Comparison of ENCODE assay signal across 1 cellular context in the genomic region with DNA sequence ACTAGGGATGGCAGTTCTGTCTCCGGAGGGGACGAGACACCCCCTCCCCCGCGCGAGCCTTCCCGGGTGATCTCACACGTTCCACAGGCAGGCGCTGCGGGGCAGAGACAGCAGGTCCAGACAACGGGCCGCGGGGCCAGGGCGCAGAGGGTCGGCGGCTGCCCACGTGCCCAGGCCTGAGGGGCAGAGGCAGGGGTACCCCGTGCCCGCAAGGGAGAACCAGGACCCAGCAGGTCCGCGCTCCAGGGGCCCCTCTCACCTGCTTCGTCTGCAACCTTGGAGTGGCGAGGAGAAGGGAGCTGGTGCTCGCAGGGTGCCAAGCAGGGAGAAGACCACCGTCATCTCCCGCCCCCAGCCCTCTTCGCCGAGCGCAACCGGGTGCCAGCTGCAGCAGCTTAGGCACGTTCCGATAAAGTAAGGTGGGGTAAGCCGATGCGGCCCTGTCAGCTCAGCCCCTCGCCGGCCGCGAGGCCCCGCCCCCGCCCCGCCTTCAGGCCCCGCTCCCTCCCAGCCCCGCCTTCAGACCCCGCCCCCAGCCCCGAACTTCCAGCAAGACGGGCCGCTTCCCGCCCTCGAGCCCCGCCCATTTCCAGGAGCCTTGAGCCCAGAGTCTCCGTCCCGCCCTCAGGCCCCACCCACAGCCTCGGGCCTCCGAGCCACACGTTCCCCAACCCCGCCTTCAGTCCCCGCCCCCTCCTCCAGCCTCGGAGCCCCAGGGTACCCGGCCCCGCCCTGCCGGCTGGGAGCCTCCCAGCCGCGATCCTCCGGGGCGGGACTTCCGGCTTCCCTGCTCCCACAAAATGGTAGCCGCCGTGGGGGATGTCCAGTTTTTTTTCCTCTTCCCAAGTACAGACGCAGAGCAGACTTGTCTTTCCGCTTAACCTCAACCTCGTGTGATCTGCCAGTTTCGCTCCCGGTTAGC.
TF ChIP-seq lines count a peak whose summit lies in the region.

A gene with protein sequence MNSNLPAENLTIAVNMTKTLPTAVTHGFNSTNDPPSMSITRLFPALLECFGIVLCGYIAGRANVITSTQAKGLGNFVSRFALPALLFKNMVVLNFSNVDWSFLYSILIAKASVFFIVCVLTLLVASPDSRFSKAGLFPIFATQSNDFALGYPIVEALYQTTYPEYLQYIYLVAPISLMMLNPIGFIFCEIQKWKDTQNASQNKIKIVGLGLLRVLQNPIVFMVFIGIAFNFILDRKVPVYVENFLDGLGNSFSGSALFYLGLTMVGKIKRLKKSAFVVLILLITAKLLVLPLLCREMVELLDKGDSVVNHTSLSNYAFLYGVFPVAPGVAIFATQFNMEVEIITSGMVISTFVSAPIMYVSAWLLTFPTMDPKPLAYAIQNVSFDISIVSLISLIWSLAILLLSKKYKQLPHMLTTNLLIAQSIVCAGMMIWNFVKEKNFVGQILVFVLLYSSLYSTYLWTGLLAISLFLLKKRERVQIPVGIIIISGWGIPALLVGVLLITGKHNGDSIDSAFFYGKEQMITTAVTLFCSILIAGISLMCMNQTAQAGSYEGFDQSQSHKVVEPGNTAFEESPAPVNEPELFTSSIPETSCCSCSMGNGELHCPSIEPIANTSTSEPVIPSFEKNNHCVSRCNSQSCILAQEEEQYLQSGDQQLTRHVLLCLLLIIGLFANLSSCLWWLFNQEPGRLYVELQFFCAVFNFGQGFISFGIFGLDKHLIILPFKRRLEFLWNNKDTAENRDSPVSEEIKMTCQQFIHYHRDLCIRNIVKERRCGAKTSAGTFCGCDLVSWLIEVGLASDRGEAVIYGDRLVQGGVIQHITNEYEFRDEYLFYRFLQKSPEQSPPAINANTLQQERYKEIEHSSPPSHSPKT (minus strand): TSS at position 416 of the 922 bp plus-strand sequence. CDS start 5,073 bp downstream, outside the sequence.

TF ChIP-seq in WTC11, 78 proteins besides CTCF, POLR2A, EP300 and RAD21 (continued from another document and continues in another):
- TF ChIP-seq, protein P1, sequence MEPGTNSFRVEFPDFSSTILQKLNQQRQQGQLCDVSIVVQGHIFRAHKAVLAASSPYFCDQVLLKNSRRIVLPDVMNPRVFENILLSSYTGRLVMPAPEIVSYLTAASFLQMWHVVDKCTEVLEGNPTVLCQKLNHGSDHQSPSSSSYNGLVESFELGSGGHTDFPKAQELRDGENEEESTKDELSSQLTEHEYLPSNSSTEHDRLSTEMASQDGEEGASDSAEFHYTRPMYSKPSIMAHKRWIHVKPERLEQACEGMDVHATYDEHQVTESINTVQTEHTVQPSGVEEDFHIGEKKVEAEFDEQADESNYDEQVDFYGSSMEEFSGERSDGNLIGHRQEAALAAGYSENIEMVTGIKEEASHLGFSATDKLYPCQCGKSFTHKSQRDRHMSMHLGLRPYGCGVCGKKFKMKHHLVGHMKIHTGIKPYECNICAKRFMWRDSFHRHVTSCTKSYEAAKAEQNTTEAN (CRISPR knock-in tag; IDR thresholded peaks at IDR 0.05): no peak
- TF ChIP-seq ZNF138 (CRISPR knock-in tag; conservative IDR thresholded peaks at IDR 0.05): no peak
- no peak for TF ChIP-seq SMAD4 (CRISPR knock-in tag; IDR thresholded peaks at IDR 0.05)
- TF ChIP-seq, protein P2, sequence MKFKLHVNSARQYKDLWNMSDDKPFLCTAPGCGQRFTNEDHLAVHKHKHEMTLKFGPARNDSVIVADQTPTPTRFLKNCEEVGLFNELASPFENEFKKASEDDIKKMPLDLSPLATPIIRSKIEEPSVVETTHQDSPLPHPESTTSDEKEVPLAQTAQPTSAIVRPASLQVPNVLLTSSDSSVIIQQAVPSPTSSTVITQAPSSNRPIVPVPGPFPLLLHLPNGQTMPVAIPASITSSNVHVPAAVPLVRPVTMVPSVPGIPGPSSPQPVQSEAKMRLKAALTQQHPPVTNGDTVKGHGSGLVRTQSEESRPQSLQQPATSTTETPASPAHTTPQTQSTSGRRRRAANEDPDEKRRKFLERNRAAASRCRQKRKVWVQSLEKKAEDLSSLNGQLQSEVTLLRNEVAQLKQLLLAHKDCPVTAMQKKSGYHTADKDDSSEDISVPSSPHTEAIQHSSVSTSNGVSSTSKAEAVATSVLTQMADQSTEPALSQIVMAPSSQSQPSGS (CRISPR knock-in tag; IDR thresholded peaks at IDR 0.05; ENCODE audit: borderline replicate concordance, low read depth): no peak
- TF ChIP-seq ATF1 (CRISPR knock-in tag; IDR thresholded peaks at IDR 0.05): no peak
- TF ChIP-seq JUN (CRISPR knock-in tag; IDR thresholded peaks at IDR 0.05): no peak
- TF ChIP-seq, protein P3, sequence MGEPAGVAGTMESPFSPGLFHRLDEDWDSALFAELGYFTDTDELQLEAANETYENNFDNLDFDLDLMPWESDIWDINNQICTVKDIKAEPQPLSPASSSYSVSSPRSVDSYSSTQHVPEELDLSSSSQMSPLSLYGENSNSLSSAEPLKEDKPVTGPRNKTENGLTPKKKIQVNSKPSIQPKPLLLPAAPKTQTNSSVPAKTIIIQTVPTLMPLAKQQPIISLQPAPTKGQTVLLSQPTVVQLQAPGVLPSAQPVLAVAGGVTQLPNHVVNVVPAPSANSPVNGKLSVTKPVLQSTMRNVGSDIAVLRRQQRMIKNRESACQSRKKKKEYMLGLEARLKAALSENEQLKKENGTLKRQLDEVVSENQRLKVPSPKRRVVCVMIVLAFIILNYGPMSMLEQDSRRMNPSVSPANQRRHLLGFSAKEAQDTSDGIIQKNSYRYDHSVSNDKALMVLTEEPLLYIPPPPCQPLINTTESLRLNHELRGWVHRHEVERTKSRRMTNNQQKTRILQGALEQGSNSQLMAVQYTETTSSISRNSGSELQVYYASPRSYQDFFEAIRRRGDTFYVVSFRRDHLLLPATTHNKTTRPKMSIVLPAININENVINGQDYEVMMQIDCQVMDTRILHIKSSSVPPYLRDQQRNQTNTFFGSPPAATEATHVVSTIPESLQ (CRISPR knock-in tag; IDR thresholded peaks at IDR 0.05): no peak
- TF ChIP-seq, protein P4, sequence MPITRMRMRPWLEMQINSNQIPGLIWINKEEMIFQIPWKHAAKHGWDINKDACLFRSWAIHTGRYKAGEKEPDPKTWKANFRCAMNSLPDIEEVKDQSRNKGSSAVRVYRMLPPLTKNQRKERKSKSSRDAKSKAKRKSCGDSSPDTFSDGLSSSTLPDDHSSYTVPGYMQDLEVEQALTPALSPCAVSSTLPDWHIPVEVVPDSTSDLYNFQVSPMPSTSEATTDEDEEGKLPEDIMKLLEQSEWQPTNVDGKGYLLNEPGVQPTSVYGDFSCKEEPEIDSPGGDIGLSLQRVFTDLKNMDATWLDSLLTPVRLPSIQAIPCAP (CRISPR knock-in tag; IDR thresholded peaks at IDR 0.05): no peak
- no peak for TF ChIP-seq CBFB (CRISPR knock-in tag; IDR thresholded peaks at IDR 0.05; ENCODE audit: low read depth)
- no peak for TF ChIP-seq IRF2 (CRISPR knock-in tag; IDR thresholded peaks at IDR 0.05; ENCODE audit: borderline replicate concordance, low read depth)
- TF ChIP-seq, protein P5, sequence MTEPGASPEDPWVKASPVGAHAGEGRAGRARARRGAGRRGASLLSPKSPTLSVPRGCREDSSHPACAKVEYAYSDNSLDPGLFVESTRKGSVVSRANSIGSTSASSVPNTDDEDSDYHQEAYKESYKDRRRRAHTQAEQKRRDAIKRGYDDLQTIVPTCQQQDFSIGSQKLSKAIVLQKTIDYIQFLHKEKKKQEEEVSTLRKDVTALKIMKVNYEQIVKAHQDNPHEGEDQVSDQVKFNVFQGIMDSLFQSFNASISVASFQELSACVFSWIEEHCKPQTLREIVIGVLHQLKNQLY (CRISPR knock-in tag; IDR thresholded peaks at IDR 0.05): no peak
- TF ChIP-seq KAT7 (CRISPR knock-in tag; IDR thresholded peaks at IDR 0.05; ENCODE audit: borderline replicate concordance): 0 out of 2 replicates have a peak, but pooled peaks have one; percentile 46
- no peak for TF ChIP-seq ZNF219 (CRISPR knock-in tag; IDR thresholded peaks at IDR 0.05; ENCODE audit: borderline replicate concordance)
- TF ChIP-seq, protein P6, sequence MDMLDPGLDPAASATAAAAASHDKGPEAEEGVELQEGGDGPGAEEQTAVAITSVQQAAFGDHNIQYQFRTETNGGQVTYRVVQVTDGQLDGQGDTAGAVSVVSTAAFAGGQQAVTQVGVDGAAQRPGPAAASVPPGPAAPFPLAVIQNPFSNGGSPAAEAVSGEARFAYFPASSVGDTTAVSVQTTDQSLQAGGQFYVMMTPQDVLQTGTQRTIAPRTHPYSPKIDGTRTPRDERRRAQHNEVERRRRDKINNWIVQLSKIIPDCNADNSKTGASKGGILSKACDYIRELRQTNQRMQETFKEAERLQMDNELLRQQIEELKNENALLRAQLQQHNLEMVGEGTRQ (CRISPR knock-in tag; IDR thresholded peaks at IDR 0.05): 0 out of 2 replicates have a peak, but pooled peaks have one; percentile 29
- no peak for TF ChIP-seq GRHL2 (CRISPR knock-in tag; IDR thresholded peaks at IDR 0.05; ENCODE audit: insufficient replicate concordance, severe bottlenecking)
- no peak for TF ChIP-seq GTF2I (CRISPR knock-in tag; conservative IDR thresholded peaks at IDR 0.05)
- no peak for TF ChIP-seq SP1 (CRISPR knock-in tag; conservative IDR thresholded peaks at IDR 0.05)
- no peak for TF ChIP-seq ZNF671 (CRISPR knock-in tag; IDR thresholded peaks at IDR 0.05)
- TF ChIP-seq, protein P7, sequence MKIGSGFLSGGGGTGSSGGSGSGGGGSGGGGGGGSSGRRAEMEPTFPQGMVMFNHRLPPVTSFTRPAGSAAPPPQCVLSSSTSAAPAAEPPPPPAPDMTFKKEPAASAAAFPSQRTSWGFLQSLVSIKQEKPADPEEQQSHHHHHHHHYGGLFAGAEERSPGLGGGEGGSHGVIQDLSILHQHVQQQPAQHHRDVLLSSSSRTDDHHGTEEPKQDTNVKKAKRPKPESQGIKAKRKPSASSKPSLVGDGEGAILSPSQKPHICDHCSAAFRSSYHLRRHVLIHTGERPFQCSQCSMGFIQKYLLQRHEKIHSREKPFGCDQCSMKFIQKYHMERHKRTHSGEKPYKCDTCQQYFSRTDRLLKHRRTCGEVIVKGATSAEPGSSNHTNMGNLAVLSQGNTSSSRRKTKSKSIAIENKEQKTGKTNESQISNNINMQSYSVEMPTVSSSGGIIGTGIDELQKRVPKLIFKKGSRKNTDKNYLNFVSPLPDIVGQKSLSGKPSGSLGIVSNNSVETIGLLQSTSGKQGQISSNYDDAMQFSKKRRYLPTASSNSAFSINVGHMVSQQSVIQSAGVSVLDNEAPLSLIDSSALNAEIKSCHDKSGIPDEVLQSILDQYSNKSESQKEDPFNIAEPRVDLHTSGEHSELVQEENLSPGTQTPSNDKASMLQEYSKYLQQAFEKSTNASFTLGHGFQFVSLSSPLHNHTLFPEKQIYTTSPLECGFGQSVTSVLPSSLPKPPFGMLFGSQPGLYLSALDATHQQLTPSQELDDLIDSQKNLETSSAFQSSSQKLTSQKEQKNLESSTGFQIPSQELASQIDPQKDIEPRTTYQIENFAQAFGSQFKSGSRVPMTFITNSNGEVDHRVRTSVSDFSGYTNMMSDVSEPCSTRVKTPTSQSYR (CRISPR knock-in tag; IDR thresholded peaks at IDR 0.05): no peak
- TF ChIP-seq ZNF396 (CRISPR knock-in tag; IDR thresholded peaks at IDR 0.05; ENCODE audit: borderline replicate concordance): peak; percentile 86; the same call in 1 of the 2 replicates
- 0 out of 2 replicates have a peak, but pooled peaks have one; percentile 22 for TF ChIP-seq FOXK1 (CRISPR knock-in tag; IDR thresholded peaks at IDR 0.05)
- TF ChIP-seq, protein P8, sequence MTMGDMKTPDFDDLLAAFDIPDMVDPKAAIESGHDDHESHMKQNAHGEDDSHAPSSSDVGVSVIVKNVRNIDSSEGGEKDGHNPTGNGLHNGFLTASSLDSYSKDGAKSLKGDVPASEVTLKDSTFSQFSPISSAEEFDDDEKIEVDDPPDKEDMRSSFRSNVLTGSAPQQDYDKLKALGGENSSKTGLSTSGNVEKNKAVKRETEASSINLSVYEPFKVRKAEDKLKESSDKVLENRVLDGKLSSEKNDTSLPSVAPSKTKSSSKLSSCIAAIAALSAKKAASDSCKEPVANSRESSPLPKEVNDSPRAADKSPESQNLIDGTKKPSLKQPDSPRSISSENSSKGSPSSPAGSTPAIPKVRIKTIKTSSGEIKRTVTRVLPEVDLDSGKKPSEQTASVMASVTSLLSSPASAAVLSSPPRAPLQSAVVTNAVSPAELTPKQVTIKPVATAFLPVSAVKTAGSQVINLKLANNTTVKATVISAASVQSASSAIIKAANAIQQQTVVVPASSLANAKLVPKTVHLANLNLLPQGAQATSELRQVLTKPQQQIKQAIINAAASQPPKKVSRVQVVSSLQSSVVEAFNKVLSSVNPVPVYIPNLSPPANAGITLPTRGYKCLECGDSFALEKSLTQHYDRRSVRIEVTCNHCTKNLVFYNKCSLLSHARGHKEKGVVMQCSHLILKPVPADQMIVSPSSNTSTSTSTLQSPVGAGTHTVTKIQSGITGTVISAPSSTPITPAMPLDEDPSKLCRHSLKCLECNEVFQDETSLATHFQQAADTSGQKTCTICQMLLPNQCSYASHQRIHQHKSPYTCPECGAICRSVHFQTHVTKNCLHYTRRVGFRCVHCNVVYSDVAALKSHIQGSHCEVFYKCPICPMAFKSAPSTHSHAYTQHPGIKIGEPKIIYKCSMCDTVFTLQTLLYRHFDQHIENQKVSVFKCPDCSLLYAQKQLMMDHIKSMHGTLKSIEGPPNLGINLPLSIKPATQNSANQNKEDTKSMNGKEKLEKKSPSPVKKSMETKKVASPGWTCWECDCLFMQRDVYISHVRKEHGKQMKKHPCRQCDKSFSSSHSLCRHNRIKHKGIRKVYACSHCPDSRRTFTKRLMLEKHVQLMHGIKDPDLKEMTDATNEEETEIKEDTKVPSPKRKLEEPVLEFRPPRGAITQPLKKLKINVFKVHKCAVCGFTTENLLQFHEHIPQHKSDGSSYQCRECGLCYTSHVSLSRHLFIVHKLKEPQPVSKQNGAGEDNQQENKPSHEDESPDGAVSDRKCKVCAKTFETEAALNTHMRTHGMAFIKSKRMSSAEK (CRISPR knock-in tag; IDR thresholded peaks at IDR 0.05; ENCODE audit: borderline replicate concordance): no peak
- TF ChIP-seq GABPB1 (CRISPR knock-in tag; IDR thresholded peaks at IDR 0.05): 0 out of 2 replicates have a peak, but pooled peaks have one; percentile 8
- TF ChIP-seq SOX15 (CRISPR knock-in tag; IDR thresholded peaks at IDR 0.05): no peak
- no peak for TF ChIP-seq PRRX2 (CRISPR knock-in tag; IDR thresholded peaks at IDR 0.05)
- TF ChIP-seq ZNF317 (CRISPR knock-in tag; IDR thresholded peaks at IDR 0.05; ENCODE audit: borderline replicate concordance, low read depth): no peak
- TF ChIP-seq HMGA2 (CRISPR knock-in tag; IDR thresholded peaks at IDR 0.05): no peak
- TF ChIP-seq ZNF121 (CRISPR knock-in tag; IDR thresholded peaks at IDR 0.05): no peak
- TF ChIP-seq, protein P9, sequence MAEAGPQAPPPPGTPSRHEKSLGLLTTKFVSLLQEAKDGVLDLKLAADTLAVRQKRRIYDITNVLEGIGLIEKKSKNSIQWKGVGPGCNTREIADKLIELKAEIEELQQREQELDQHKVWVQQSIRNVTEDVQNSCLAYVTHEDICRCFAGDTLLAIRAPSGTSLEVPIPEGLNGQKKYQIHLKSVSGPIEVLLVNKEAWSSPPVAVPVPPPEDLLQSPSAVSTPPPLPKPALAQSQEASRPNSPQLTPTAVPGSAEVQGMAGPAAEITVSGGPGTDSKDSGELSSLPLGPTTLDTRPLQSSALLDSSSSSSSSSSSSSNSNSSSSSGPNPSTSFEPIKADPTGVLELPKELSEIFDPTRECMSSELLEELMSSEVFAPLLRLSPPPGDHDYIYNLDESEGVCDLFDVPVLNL (CRISPR knock-in tag; IDR thresholded peaks at IDR 0.05; ENCODE audit: borderline replicate concordance, low read depth): no peak
